In genomic region chrX:154432210-154432609, GRCh38 we compare ENCODE assay signal across 28 cellular contexts. TPM values are rescaled to one million over a fixed set of nuclear protein-coding genes. Genes with fewer than 3 reads are reported as not detected.
DNase-seq lines count a peak whose midpoint lies in the region; ATAC-seq, FAIRE-seq and TF ChIP-seq lines count a peak whose summit lies in the region.
"Had no signal": no experiment of that assay in that cellular context is flagged by ENCODE, and none has a peak within 500 bp of the region (broad histone marks: within the 10 kb centered on the region; RNA-seq: fewer than 3 reads in every experiment).

No MANE protein-coding gene starts in this region.

- H3K36me3 ChIP-seq in BLaER1 treated with 17β-estradiol and CSF1 and Interleukin-3, amounts not matched to agents 10 nM and 100 nM = peaks cover 9 to 48% (median 42%) of the 10 kb centered on the region in 11 experiments; a peak in 21 of 22 replicates
- H3K36me3 ChIP-seq in astrocyte (ENCODE audit: insufficient read depth, low read length) (no peaks in the 10 kb centered on the region), neutrophil (peaks cover 40% of the 10 kb centered on the region), right atrium auricular region (peaks cover 5% of the 10 kb centered on the region)

- no peak overlapping the region for H3K27ac Mint-ChIP-seq in astrocyte (ENCODE audit: unreplicated experiment)
- H3K27ac Mint-ChIP-seq in activated T-cell treated with anti-CD3 and anti-CD28 coated beads, Interleukin-2, amount 50 U/mL, for 72 hours = no peak overlapping the region
- H3K27ac Mint-ChIP-seq: CD4-positive, CD25-positive, alpha-beta regulatory T cell; CD8-positive, alpha-beta T cell had no signal

- H3K79me2 ChIP-seq in astrocyte (ENCODE audit: insufficient read depth, low read length) = peaks cover 32% of the 10 kb centered on the region

- peak overlapping the region in 8 of 11 experiments; percentile 39 to 84 (median 64); a peak in 12 of 22 replicates for H3K27ac ChIP-seq in BLaER1 treated with 17β-estradiol and CSF1 and Interleukin-3, amounts not matched to agents 10 nM and 100 nM
- H3K27ac ChIP-seq in HL-60 (replicated peaks) (peak overlapping the region; percentile 76), astrocyte (ENCODE audit: low read depth, low read length) (no peak overlapping the region), neutrophil (peak overlapping the region; percentile 87), right atrium auricular region (no peak overlapping the region)
- H3K27ac ChIP-seq: A549, GM23248 had no signal

- peak overlapping the region; percentile 8 for H3K4me3 Mint-ChIP-seq in astrocyte (ENCODE audit: unreplicated experiment)
- no peak overlapping the region for H3K4me3 Mint-ChIP-seq in activated T-cell treated with anti-CD3 and anti-CD28 coated beads, Interleukin-2, amount 50 U/mL, for 72 hours
- H3K4me3 Mint-ChIP-seq: CD8-positive, alpha-beta T cell had no signal

- peaks cover 0 to 31% (median 21%) of the 10 kb centered on the region in 11 experiments; a peak in 16 of 22 replicates for H3K9me3 ChIP-seq in BLaER1 treated with 17β-estradiol and CSF1 and Interleukin-3, amounts not matched to agents 10 nM and 100 nM (replicated peaks in 1 of 11)
- no peaks in the 10 kb centered on the region for H3K9me3 ChIP-seq in astrocyte (ENCODE audit: insufficient read depth, low read depth, low read length)
- H3K9me3 ChIP-seq in neutrophil = no peaks in the 10 kb centered on the region
- H3K9me3 ChIP-seq in right atrium auricular region = no peaks in the 10 kb centered on the region
- H3K9me3 ChIP-seq: A549, BE2C, Caco-2 had no signal

- H3K27me3 Mint-ChIP-seq in astrocyte (ENCODE audit: low read depth, unreplicated experiment) = no peaks in the 10 kb centered on the region
- no peaks in the 10 kb centered on the region for H3K27me3 Mint-ChIP-seq in activated T-cell treated with anti-CD3 and anti-CD28 coated beads, Interleukin-2, amount 50 U/mL, for 72 hours (ENCODE audit: low read depth)
- H3K27me3 Mint-ChIP-seq: CD4-positive, CD25-positive, alpha-beta regulatory T cell had no signal

- H3K4me3 ChIP-seq in BLaER1 treated with 17β-estradiol and CSF1 and Interleukin-3, amounts not matched to agents 10 nM and 100 nM = peak overlapping the region in 2 of 10 experiments; percentile 17 to 76; a peak in 3 of 20 replicates
- H3K4me3 ChIP-seq in HL-60 (replicated peaks; ENCODE audit: insufficient read depth, low read length) (no peak overlapping the region), astrocyte (ENCODE audit: insufficient read depth, low read depth, low read length) (no peak overlapping the region), neutrophil (ENCODE audit: low read depth in 1 of 2, low read length in 1 of 2) (peak overlapping the region in 1 of 2 experiments; percentile 34), right atrium auricular region (no peak overlapping the region)
- H3K4me3 ChIP-seq: A549, GM12878, GM23248 had no signal

- H4K20me1 ChIP-seq in BLaER1 treated with 17β-estradiol and CSF1 and Interleukin-3, amounts not matched to agents 10 nM and 100 nM = peaks cover 0 to 55% (median 23%) of the 10 kb centered on the region in 11 experiments; a peak in 14 of 22 replicates
- H4K20me1 ChIP-seq in astrocyte (ENCODE audit: insufficient read depth, low read length) = peaks cover 21% of the 10 kb centered on the region

- H3K4me1 ChIP-seq in BLaER1 treated with 17β-estradiol and CSF1 and Interleukin-3, amounts not matched to agents 10 nM and 100 nM = peaks cover 20 to 53% (median 46%) of the 10 kb centered on the region in 10 experiments
- H3K4me1 ChIP-seq in astrocyte (ENCODE audit: insufficient read depth, low read length) (no peaks in the 10 kb centered on the region), neutrophil (ENCODE audit: control insufficient read depth in 1 of 2, insufficient read depth in 1 of 2, low read depth in 1 of 2, low read length in 1 of 2) (peaks cover 30 to 48% of the 10 kb centered on the region in 2 experiments), right atrium auricular region (peaks cover 0 to 19% of the 10 kb centered on the region in 2 donors)
- H3K4me1 ChIP-seq: BE2C had no signal

- no peaks in the 10 kb centered on the region for H3K36me3 Mint-ChIP-seq in astrocyte (ENCODE audit: low read depth, unreplicated experiment)
- no peaks in the 10 kb centered on the region for H3K36me3 Mint-ChIP-seq in activated T-cell treated with anti-CD3 and anti-CD28 coated beads, Interleukin-2, amount 50 U/mL, for 72 hours (ENCODE audit: insufficient read depth in 2 of 2)

- ATAC-seq in GM18511 (IDR thresholded peaks at IDR 0.05; ENCODE audit: unreplicated experiment) = no peak
- no peak for ATAC-seq in activated T-cell treated with anti-CD3 and anti-CD28 coated beads, Interleukin-2, amount 50 U/mL, for 72 hours (replicated peaks in 1 of 2)
- ATAC-seq: A549; CD8-positive, alpha-beta T cell; GM12878 had no signal

- H3K9me3 Mint-ChIP-seq in astrocyte (ENCODE audit: unreplicated experiment) = no peaks in the 10 kb centered on the region
- no peaks in the 10 kb centered on the region for H3K9me3 Mint-ChIP-seq in activated T-cell treated with anti-CD3 and anti-CD28 coated beads, Interleukin-2, amount 50 U/mL, for 72 hours
- H3K9me3 Mint-ChIP-seq: CD4-positive, CD25-positive, alpha-beta regulatory T cell; CD8-positive, alpha-beta T cell had no signal

- peak overlapping the region in 6 of 11 experiments; percentile 14 to 81 (median 50); a peak in 8 of 22 replicates for H3K9ac ChIP-seq in BLaER1 treated with 17β-estradiol and CSF1 and Interleukin-3, amounts not matched to agents 10 nM and 100 nM
- H3K9ac ChIP-seq in astrocyte (ENCODE audit: low read length) = no peak overlapping the region
- H3K9ac ChIP-seq: GM23248 had no signal

- peak overlapping the region in 6 of 11 experiments; percentile 64 to 88 (median 78); a peak in 11 of 22 replicates for H3K4me2 ChIP-seq in BLaER1 treated with 17β-estradiol and CSF1 and Interleukin-3, amounts not matched to agents 10 nM and 100 nM
- H3K4me2 ChIP-seq in astrocyte (ENCODE audit: low read length) = no peak overlapping the region
- H3K4me2 ChIP-seq: A549 had no signal

- FAIRE-seq in astrocyte (lab: Jason Lieb, UNC) = no peak
- FAIRE-seq: A549, D721Med, GM12878, GM18507, GM19239, H1 had no signal

- peaks cover 16% of the 10 kb centered on the region for H3K4me1 Mint-ChIP-seq in astrocyte (ENCODE audit: low read depth, unreplicated experiment)
- peaks cover 33% of the 10 kb centered on the region for H3K4me1 Mint-ChIP-seq in activated T-cell treated with anti-CD3 and anti-CD28 coated beads, Interleukin-2, amount 50 U/mL, for 72 hours (ENCODE audit: low read depth)

- no peak for DNase-seq in HL-60 (ENCODE audit: low read depth in 1 of 2, low spot score in 1 of 2)
- DNase-seq in astrocyte (ENCODE audit: low read depth) = no peak
- DNase-seq in activated T-cell treated with anti-CD3 and anti-CD28 coated beads, Interleukin-2, amount 50 U/mL, for 72 hours = no peak
- no peak for DNase-seq in D341Med (ENCODE audit: low spot score)
- no peak for DNase-seq in right atrium auricular region (ENCODE audit: low spot score)
- DNase-seq: 8988T; ACHN; AML-193; BE2C; Caco-2; CD4-positive, CD25-positive, alpha-beta regulatory T cell; CD8-positive, alpha-beta T cell; DMS 273 treated with DMSO at 0.1 percent for 48 hours; DMS79; EL; GDM1; GM23248; H7; HCEC 1CT had no signal

- no peak overlapping the region for H2AFZ ChIP-seq in astrocyte (ENCODE audit: low read depth, low read length)
- H2AFZ ChIP-seq: GM23248 had no signal

- TF ChIP-seq CTCF in HL-60 (IDR thresholded peaks at IDR 0.05; ENCODE audit: insufficient read depth, low read length) (no peak), astrocyte (IDR thresholded peaks at IDR 0.05; ENCODE audit: insufficient read depth, low read depth, low read length) (no peak), neutrophil (IDR thresholded peaks at IDR 0.05) (no peak), right atrium auricular region (IDR thresholded peaks at IDR 0.05) (no peak)

- peaks cover 3 to 55% (median 28%) of the 10 kb centered on the region in 11 experiments; a peak in 16 of 22 replicates for H3K27me3 ChIP-seq in BLaER1 treated with 17β-estradiol and CSF1 and Interleukin-3, amounts not matched to agents 10 nM and 100 nM
- H3K27me3 ChIP-seq in HL-60 (ENCODE audit: insufficient read depth, poor library complexity, severe bottlenecking) (no peaks in the 10 kb centered on the region), astrocyte (ENCODE audit: insufficient read depth, low read length) (no peaks in the 10 kb centered on the region), neutrophil (no peaks in the 10 kb centered on the region), right atrium auricular region (no peaks in the 10 kb centered on the region)
- H3K27me3 ChIP-seq: BE2C had no signal

RNA-seq across cellular contexts. Expression of gene ATP6AP1, which starts 3.7 kb away (rescaled TPM):
- total RNA-seq in astrocyte (153 and 175 TPM in 2 replicates), right atrium auricular region (10 to 100 TPM; 50.3 to 77.7 TPM)
- 10 to 100 TPM; 37.0 to 38.7 TPM for total RNA-seq in activated T-cell treated with anti-CD3 and anti-CD28 coated beads, Interleukin-2, amount 50 U/mL, for 72 hours

RNA-seq across cellular contexts. Expression of gene GDI1, which starts 4.7 kb away (rescaled TPM):
- total RNA-seq in astrocyte (137 and 143 TPM in 2 replicates), right atrium auricular region (100 to 1,000 TPM in 1 of 2 donors, 10 to 100 TPM in 1; 73.8 to 116 TPM)
- 100 to 1,000 TPM; 115 to 118 TPM for total RNA-seq in activated T-cell treated with anti-CD3 and anti-CD28 coated beads, Interleukin-2, amount 50 U/mL, for 72 hours

RNA-seq across cellular contexts. Expression of gene FAM50A, which starts 11.7 kb away (rescaled TPM):
- 88.0 and 100.0 TPM in 2 replicates for total RNA-seq in astrocyte
- 10 to 100 TPM; 49.6 to 56.6 TPM for total RNA-seq in activated T-cell treated with anti-CD3 and anti-CD28 coated beads, Interleukin-2, amount 50 U/mL, for 72 hours
- 10 to 100 TPM; 24.3 to 41.7 TPM for total RNA-seq in right atrium auricular region

RNA-seq across cellular contexts. Expression of gene TAFAZZIN, which starts 20.9 kb away (rescaled TPM):
- 16.6 and 20.7 TPM in 2 replicates for total RNA-seq in astrocyte
- 100 to 1,000 TPM in 1 of 2 donors, 10 to 100 TPM in 1; 89.0 to 106 TPM for total RNA-seq in activated T-cell treated with anti-CD3 and anti-CD28 coated beads, Interleukin-2, amount 50 U/mL, for 72 hours
- 10 to 100 TPM; 24.8 to 28.9 TPM for total RNA-seq in right atrium auricular region

RNA-seq across cellular contexts. Expression of gene DNASE1L1, which starts 23.2 kb away (rescaled TPM):
- total RNA-seq in astrocyte (35.1 and 39.1 TPM in 2 replicates), right atrium auricular region (10 to 100 TPM; 74.4 to 84.0 TPM)
- 10 to 100 TPM in 1 of 2 donors, 1 to 10 TPM in 1; 9.3 to 11.4 TPM for total RNA-seq in activated T-cell treated with anti-CD3 and anti-CD28 coated beads, Interleukin-2, amount 50 U/mL, for 72 hours

Comparison
In these comparisons a context has a peak if more than half of its experiments do, and no peak if none do; other contexts are left out.
1. H3K27ac ChIP-seq: peak in BLaER1 treated with 17β-estradiol and CSF1 and Interleukin-3, amounts not matched to agents 10 nM and 100 nM (8 of 11), HL-60 (single experiment) and neutrophil (single experiment); none in astrocyte (single experiment) and right atrium auricular region (0 of 2).